In the genomic region with DNA sequence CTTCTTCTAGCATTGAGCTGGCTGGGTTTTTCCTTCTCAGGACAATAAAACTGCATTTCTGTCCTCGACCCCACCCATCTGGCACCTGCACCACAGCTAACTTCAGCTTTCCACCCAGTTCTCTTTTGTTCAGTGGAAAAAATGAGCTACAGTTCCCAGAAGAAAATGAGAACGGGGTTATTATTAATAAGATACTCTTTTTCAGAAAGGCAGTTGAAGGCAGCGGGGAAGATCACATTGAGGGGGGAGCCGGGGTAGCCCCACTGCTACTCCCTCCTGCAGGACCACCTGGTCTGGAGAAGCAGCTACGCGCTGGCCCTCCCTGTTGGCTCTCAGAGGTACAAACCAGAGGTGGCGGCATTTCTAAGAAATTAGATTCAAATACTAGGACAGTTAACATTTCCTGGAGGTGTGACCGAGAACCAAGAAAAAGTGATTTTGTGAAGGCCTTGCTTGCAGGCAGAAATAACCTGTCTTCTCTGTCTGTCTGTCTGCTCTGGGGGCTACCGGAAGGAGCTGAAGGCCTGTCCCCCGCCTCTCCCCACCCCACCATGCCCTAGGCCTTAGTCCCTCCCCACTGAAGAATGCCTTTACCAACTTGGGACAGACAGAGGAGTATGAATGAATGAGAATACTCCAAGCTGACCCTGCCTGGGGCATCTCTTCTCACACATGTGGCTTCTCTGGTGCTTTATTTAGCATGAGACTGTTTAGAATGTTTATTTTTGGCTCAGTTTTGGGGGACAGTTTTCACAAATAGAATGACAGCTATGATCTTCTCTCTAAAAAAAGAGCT, we compare ENCODE assay signal across 1 cellular context.
TF ChIP-seq lines count a peak whose summit lies in the region.

No MANE protein-coding gene starts in this region.

TF ChIP-seq in GM23338, 12 proteins besides CTCF, POLR2A, EP300 and RAD21 (continued from another document):
- TF ChIP-seq, protein P1, sequence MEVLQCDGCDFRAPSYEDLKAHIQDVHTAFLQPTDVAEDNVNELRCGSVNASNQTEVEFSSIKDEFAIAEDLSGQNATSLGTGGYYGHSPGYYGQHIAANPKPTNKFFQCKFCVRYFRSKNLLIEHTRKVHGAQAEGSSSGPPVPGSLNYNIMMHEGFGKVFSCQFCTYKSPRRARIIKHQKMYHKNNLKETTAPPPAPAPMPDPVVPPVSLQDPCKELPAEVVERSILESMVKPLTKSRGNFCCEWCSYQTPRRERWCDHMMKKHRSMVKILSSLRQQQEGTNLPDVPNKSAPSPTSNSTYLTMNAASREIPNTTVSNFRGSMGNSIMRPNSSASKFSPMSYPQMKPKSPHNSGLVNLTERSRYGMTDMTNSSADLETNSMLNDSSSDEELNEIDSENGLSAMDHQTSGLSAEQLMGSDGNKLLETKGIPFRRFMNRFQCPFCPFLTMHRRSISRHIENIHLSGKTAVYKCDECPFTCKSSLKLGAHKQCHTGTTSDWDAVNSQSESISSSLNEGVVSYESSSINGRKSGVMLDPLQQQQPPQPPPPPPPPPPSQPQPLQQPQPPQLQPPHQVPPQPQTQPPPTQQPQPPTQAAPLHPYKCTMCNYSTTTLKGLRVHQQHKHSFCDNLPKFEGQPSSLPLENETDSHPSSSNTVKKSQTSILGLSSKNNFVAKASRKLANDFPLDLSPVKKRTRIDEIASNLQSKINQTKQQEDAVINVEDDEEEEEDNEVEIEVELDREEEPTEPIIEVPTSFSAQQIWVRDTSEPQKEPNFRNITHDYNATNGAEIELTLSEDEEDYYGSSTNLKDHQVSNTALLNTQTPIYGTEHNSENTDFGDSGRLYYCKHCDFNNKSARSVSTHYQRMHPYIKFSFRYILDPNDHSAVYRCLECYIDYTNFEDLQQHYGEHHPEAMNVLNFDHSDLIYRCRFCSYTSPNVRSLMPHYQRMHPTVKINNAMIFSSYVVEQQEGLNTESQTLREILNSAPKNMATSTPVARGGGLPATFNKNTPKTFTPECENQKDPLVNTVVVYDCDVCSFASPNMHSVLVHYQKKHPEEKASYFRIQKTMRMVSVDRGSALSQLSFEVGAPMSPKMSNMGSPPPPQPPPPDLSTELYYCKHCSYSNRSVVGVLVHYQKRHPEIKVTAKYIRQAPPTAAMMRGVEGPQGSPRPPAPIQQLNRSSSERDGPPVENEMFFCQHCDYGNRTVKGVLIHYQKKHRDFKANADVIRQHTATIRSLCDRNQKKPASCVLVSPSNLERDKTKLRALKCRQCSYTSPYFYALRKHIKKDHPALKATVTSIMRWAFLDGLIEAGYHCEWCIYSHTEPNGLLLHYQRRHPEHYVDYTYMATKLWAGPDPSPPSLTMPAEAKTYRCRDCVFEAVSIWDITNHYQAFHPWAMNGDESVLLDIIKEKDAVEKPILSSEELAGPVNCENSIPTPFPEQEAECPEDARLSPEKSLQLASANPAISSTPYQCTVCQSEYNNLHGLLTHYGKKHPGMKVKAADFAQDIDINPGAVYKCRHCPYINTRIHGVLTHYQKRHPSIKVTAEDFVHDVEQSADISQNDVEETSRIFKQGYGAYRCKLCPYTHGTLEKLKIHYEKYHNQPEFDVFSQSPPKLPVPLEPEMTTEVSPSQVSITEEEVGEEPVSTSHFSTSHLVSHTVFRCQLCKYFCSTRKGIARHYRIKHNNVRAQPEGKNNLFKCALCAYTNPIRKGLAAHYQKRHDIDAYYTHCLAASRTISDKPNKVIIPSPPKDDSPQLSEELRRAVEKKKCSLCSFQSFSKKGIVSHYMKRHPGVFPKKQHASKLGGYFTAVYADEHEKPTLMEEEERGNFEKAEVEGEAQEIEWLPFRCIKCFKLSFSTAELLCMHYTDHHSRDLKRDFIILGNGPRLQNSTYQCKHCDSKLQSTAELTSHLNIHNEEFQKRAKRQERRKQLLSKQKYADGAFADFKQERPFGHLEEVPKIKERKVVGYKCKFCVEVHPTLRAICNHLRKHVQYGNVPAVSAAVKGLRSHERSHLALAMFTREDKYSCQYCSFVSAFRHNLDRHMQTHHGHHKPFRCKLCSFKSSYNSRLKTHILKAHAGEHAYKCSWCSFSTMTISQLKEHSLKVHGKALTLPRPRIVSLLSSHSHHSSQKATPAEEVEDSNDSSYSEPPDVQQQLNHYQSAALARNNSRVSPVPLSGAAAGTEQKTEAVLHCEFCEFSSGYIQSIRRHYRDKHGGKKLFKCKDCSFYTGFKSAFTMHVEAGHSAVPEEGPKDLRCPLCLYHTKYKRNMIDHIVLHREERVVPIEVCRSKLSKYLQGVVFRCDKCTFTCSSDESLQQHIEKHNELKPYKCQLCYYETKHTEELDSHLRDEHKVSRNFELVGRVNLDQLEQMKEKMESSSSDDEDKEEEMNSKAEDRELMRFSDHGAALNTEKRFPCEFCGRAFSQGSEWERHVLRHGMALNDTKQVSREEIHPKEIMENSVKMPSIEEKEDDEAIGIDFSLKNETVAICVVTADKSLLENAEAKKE (CRISPR knock-in tag; IDR thresholded peaks at IDR 0.05) = no peak
- TF ChIP-seq, protein P2, sequence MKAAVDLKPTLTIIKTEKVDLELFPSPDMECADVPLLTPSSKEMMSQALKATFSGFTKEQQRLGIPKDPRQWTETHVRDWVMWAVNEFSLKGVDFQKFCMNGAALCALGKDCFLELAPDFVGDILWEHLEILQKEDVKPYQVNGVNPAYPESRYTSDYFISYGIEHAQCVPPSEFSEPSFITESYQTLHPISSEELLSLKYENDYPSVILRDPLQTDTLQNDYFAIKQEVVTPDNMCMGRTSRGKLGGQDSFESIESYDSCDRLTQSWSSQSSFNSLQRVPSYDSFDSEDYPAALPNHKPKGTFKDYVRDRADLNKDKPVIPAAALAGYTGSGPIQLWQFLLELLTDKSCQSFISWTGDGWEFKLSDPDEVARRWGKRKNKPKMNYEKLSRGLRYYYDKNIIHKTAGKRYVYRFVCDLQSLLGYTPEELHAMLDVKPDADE (IDR thresholded peaks at IDR 0.05) = no peak
- TF ChIP-seq JUNB (IDR thresholded peaks at IDR 0.05; ENCODE audit: unreplicated experiment) (no peak), ZNF114 (CRISPR knock-in tag; IDR thresholded peaks at IDR 0.05) (no peak)
